Comparison of ENCODE assay signal across 25 cellular contexts in genomic region chr4:137384476-137384875, GRCh38.
DNase-seq lines count a peak whose midpoint lies in the region; ATAC-seq and TF ChIP-seq lines count a peak whose summit lies in the region.
"Had no signal": no experiment of that assay in that cellular context is flagged by ENCODE, and none has a peak within 500 bp of the region (broad histone marks: within the 10 kb centered on the region; RNA-seq: fewer than 3 reads in every experiment).

No MANE protein-coding gene starts in this region.

- POLR2A ChIA-PET in SK-N-SH (lab: Yijun Ruan, JAX): interaction anchor here (1.1 kb wide), 1 partner anchor 9 kb away, joined by 3 read pairs; no protein-coding TSS in a partner anchor

- TF ChIP-seq CTCF in SK-N-SH (IDR thresholded peaks at IDR 0.05) (no peak), endodermal cell (conservative IDR thresholded peaks at IDR 0.05) (no peak), osteoblast (IDR thresholded peaks at IDR 0.05; ENCODE audit: extremely low read depth, low read depth, low read length) (no peak)

- H3K9ac ChIP-seq in SK-N-SH (no peak overlapping the region), endodermal cell (ENCODE audit: extremely low read depth, low read length, poor library complexity, severe bottlenecking) (no peak overlapping the region)
- H3K9ac ChIP-seq: BLaER1 had no signal

- no peaks in the 10 kb centered on the region for H4K20me1 ChIP-seq in SK-N-SH (ENCODE audit: insufficient read depth)
- no peaks in the 10 kb centered on the region for H4K20me1 ChIP-seq in osteoblast (ENCODE audit: insufficient read depth, low read length)
- H4K20me1 ChIP-seq: BLaER1 had no signal

- peaks cover 8% of the 10 kb centered on the region for H3K4me1 Mint-ChIP-seq in endodermal cell
- H3K4me1 Mint-ChIP-seq: CD14-positive monocyte; CD4-positive, alpha-beta memory T cell; CD4-positive, CD25-positive, alpha-beta regulatory T cell; CD8-positive, alpha-beta memory T cell had no signal

- no peak overlapping the region for H2AFZ ChIP-seq in SK-N-SH (ENCODE audit: low read depth)
- peak overlapping the region; percentile 15 for H2AFZ ChIP-seq in osteoblast (ENCODE audit: low read length)

- H3K4me1 ChIP-seq in SK-N-SH (ENCODE audit: control insufficient read depth in 1 of 2, insufficient read depth in 2 of 2, low read depth in 1 of 2, low read length in 1 of 2) (peaks cover 0 to 5% of the 10 kb centered on the region in 2 experiments; a peak in 2 of 4 replicates), endodermal cell (ENCODE audit: control insufficient read depth, insufficient read depth, low read length) (no peaks in the 10 kb centered on the region), osteoblast (ENCODE audit: insufficient read depth, low read length) (peaks cover 3% of the 10 kb centered on the region)
- H3K4me1 ChIP-seq: BE2C, BLaER1 had no signal

- H3K9me2 ChIP-seq in SK-N-SH: no peaks in the 10 kb centered on the region; the same call in 1 of the 2 replicates

- H3K36me3 Mint-ChIP-seq in endodermal cell (ENCODE audit: low read depth): no peaks in the 10 kb centered on the region
- H3K36me3 Mint-ChIP-seq: CD14-positive monocyte; CD4-positive, alpha-beta memory T cell; CD4-positive, CD25-positive, alpha-beta regulatory T cell; CD8-positive, alpha-beta memory T cell had no signal

- no peak overlapping the region for H3K4me3 ChIP-seq in SK-N-SH (ENCODE audit: low read depth in 2 of 2, low read length in 1 of 2)
- H3K4me3 ChIP-seq in endodermal cell (ENCODE audit: low read length): peak overlapping the region; percentile 2
- H3K4me3 ChIP-seq in osteoblast (ENCODE audit: insufficient read depth, low read length): no peak overlapping the region
- H3K4me3 ChIP-seq: BLaER1, GM12878 had no signal

- intact Hi-C loops in Right ventricle myocardium superior (cut with DNase I): no loop called here

- no peak overlapping the region for H3K27ac ChIP-seq in SK-N-SH (ENCODE audit: low read depth in 2 of 2, low read length in 1 of 2)
- H3K27ac ChIP-seq in endodermal cell (ENCODE audit: low read depth, low read length): no peak overlapping the region
- no peak overlapping the region for H3K27ac ChIP-seq in osteoblast (ENCODE audit: low read depth, low read length)
- H3K27ac ChIP-seq: BLaER1 had no signal

- peak; percentile 27; the same call in 1 of the 2 replicates for TF ChIP-seq RAD21 in SK-N-SH (IDR thresholded peaks at IDR 0.05; ENCODE audit: low read length)

- H3K9me3 Mint-ChIP-seq in endodermal cell: no peaks in the 10 kb centered on the region

- peaks cover 12% of the 10 kb centered on the region for H3F3A ChIP-seq in SK-N-SH (replicated peaks; ENCODE audit: insufficient read depth)

- TF ChIP-seq EP300 in SK-N-SH (IDR thresholded peaks at IDR 0.05; ENCODE audit: borderline replicate concordance in 1 of 2, low read depth in 1 of 2, low read length in 1 of 2): peak in 1 of 2 experiments; percentile 82; a peak in 2 of 4 replicates

- H3K27me3 ChIP-seq in SK-N-SH (ENCODE audit: insufficient read depth) (no peaks in the 10 kb centered on the region), endodermal cell (ENCODE audit: control insufficient read depth, insufficient read depth, low read length, poor library complexity, severe bottlenecking) (no peaks in the 10 kb centered on the region), osteoblast (ENCODE audit: insufficient read depth, low read length) (no peaks in the 10 kb centered on the region)
- H3K27me3 ChIP-seq: BE2C, BLaER1 had no signal

- H3K9me3 ChIP-seq in SK-N-SH (no peaks in the 10 kb centered on the region), endodermal cell (ENCODE audit: control insufficient read depth, low read length) (no peaks in the 10 kb centered on the region), osteoblast (ENCODE audit: low read depth, low read length) (no peaks in the 10 kb centered on the region)
- H3K9me3 ChIP-seq: BE2C, BLaER1 had no signal

- ATAC-seq in SK-N-SH treated with all-trans-retinoic acid at 6 μM for 48 hours: no peak
- ATAC-seq in Right ventricle myocardium superior (ENCODE audit: poor library complexity): no peak
- ATAC-seq in HG03280 (IDR thresholded peaks at IDR 0.05; ENCODE audit: unreplicated experiment): no peak
- ATAC-seq: GM12878 had no signal

- H3K4me2 ChIP-seq in SK-N-SH (no peak overlapping the region), osteoblast (ENCODE audit: insufficient read depth, low read length) (no peak overlapping the region)
- H3K4me2 ChIP-seq: BLaER1 had no signal

- H3K4me3 Mint-ChIP-seq in endodermal cell: no peak overlapping the region
- H3K4me3 Mint-ChIP-seq: CD14-positive monocyte; CD4-positive, alpha-beta memory T cell; CD4-positive, CD25-positive, alpha-beta regulatory T cell; CD8-positive, alpha-beta memory T cell had no signal

- H3K36me3 ChIP-seq in SK-N-SH (replicated peaks in 1 of 2; ENCODE audit: control insufficient read depth in 1 of 2, insufficient read depth in 2 of 2, low read length in 1 of 2): no peaks in the 10 kb centered on the region
- no peaks in the 10 kb centered on the region for H3K36me3 ChIP-seq in endodermal cell (ENCODE audit: control insufficient read depth, insufficient read depth, low read length)
- no peaks in the 10 kb centered on the region for H3K36me3 ChIP-seq in osteoblast (ENCODE audit: insufficient read depth, low read length)
- H3K36me3 ChIP-seq: BE2C, BLaER1 had no signal

- peak overlapping the region; percentile 61 for H3K27ac Mint-ChIP-seq in endodermal cell
- H3K27ac Mint-ChIP-seq: CD14-positive monocyte; CD4-positive, alpha-beta memory T cell; CD4-positive, CD25-positive, alpha-beta regulatory T cell; CD8-positive, alpha-beta memory T cell had no signal

- CTCF ChIA-PET in SK-N-SH (lab: Yijun Ruan, JAX): no interaction called here

- DNase-seq in SK-N-SH (no peak), endodermal cell (no peak), osteoblast (ENCODE audit: insufficient read length, low spot score, missing footprints) (no peak), Right ventricle myocardium superior (no peak), germinal center (ENCODE audit: low spot score) (no peak)
- DNase-seq: 8988T; ACHN; BE2C; C1 segment of cervical spinal cord; CD4-positive, alpha-beta memory T cell; CD4-positive, CD25-positive, alpha-beta regulatory T cell; CD8-positive, alpha-beta memory T cell; COR-L47; DMS 273 treated with DMSO at 0.1 percent for 48 hours; DMS153; DMS53; DMS79; DND-41; EL; GDM1 had no signal

- 5% methylated on average over 1 of the region's 1 CpG for WGBS in SK-N-SH (ENCODE audit: low lambda C conversion rate)
- WGBS in endodermal cell (ENCODE audit: insufficient coverage in 1 of 2, insufficient read length in 1 of 2), 2 experiments: 27% methylated on average over 1 of the region's 1 CpG; no CpG with 5 or more reads in 1 of the 2 experiments

- H3K79me2 ChIP-seq in SK-N-SH (ENCODE audit: insufficient read depth) (no peaks in the 10 kb centered on the region), osteoblast (ENCODE audit: insufficient read depth, low read length) (no peaks in the 10 kb centered on the region)

- H3K27me3 Mint-ChIP-seq in endodermal cell (ENCODE audit: insufficient read depth): no peaks in the 10 kb centered on the region
- H3K27me3 Mint-ChIP-seq: CD4-positive, alpha-beta memory T cell; CD4-positive, CD25-positive, alpha-beta regulatory T cell; CD8-positive, alpha-beta memory T cell had no signal

TF ChIP-seq in SK-N-SH, 30 proteins besides CTCF, POLR2A, EP300 and RAD21 (continues in another document):
- TF ChIP-seq, protein P1, sequence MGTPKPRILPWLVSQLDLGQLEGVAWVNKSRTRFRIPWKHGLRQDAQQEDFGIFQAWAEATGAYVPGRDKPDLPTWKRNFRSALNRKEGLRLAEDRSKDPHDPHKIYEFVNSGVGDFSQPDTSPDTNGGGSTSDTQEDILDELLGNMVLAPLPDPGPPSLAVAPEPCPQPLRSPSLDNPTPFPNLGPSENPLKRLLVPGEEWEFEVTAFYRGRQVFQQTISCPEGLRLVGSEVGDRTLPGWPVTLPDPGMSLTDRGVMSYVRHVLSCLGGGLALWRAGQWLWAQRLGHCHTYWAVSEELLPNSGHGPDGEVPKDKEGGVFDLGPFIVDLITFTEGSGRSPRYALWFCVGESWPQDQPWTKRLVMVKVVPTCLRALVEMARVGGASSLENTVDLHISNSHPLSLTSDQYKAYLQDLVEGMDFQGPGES (IDR thresholded peaks at IDR 0.05; ENCODE audit: low read depth, low read length): no peak

TF ChIP-seq in SK-N-SH treated with all-trans-retinoic acid at 6 μM for 48 hours, 23 proteins besides CTCF, POLR2A, EP300 and RAD21 (continues in another document):
- TF ChIP-seq, protein P2, sequence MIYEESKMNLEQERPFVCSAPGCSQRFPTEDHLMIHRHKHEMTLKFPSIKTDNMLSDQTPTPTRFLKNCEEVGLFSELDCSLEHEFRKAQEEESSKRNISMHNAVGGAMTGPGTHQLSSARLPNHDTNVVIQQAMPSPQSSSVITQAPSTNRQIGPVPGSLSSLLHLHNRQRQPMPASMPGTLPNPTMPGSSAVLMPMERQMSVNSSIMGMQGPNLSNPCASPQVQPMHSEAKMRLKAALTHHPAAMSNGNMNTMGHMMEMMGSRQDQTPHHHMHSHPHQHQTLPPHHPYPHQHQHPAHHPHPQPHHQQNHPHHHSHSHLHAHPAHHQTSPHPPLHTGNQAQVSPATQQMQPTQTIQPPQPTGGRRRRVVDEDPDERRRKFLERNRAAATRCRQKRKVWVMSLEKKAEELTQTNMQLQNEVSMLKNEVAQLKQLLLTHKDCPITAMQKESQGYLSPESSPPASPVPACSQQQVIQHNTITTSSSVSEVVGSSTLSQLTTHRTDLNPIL (CRISPR knock-in tag; IDR thresholded peaks at IDR 0.05; ENCODE audit: low read depth): no peak
- TF ChIP-seq, protein P3, sequence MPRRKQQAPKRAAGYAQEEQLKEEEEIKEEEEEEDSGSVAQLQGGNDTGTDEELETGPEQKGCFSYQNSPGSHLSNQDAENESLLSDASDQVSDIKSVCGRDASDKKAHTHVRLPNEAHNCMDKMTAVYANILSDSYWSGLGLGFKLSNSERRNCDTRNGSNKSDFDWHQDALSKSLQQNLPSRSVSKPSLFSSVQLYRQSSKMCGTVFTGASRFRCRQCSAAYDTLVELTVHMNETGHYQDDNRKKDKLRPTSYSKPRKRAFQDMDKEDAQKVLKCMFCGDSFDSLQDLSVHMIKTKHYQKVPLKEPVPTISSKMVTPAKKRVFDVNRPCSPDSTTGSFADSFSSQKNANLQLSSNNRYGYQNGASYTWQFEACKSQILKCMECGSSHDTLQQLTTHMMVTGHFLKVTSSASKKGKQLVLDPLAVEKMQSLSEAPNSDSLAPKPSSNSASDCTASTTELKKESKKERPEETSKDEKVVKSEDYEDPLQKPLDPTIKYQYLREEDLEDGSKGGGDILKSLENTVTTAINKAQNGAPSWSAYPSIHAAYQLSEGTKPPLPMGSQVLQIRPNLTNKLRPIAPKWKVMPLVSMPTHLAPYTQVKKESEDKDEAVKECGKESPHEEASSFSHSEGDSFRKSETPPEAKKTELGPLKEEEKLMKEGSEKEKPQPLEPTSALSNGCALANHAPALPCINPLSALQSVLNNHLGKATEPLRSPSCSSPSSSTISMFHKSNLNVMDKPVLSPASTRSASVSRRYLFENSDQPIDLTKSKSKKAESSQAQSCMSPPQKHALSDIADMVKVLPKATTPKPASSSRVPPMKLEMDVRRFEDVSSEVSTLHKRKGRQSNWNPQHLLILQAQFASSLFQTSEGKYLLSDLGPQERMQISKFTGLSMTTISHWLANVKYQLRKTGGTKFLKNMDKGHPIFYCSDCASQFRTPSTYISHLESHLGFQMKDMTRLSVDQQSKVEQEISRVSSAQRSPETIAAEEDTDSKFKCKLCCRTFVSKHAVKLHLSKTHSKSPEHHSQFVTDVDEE (CRISPR knock-in tag; IDR thresholded peaks at IDR 0.05): peak; percentile 52; the same call in 1 of the 2 replicates
